ENCODE assay signal across 8 cellular contexts in the genomic region with DNA sequence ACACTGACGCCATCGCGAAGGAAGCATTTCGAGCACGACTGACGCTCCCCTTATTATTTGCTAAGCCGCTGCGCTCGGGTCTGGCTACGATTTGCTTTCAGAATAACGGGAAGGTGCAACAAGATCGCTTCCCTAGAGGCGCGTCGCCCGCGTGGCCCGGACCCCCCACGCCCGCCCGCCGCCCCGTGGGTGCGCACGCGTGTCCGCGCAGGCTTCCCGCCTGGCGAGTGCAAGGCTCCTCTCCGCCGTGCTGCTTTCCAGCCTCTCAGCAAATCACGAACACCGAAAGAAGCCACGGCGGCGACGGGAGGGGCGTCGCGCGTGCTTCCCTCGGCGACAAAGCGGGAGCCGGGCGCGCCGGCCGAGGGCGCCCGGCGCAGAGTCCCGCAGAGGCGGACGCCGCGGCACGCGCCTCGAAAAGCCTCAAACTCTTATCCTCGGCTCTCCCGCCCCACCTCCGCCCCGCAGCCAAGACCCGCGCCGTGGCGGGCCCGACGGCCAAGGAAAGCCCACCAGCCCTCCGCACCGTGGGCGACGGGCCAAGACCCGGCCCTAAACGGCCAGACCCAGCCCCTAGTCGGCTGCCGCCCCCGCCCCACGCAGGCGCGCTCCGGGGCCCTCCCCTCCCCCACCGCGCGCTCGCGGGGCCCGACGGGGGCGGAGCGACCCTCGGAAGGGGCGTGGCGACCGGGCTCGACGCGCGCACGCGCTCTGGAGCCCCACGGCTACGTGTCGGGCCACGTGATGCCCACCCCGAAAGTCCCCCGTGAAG. TPM values are rescaled to one million over a fixed set of nuclear protein-coding genes. Genes with fewer than 3 reads are reported as not detected.
DNase-seq lines count a peak whose midpoint lies in the region; ATAC-seq and TF ChIP-seq lines count a peak whose summit lies in the region.

No MANE protein-coding gene starts in this region.

- ATAC-seq in HG03439 (IDR thresholded peaks at IDR 0.05; ENCODE audit: unreplicated experiment), result peak; percentile 61
- peak; percentile 93 for ATAC-seq in esophagus mucosa

- H3K79me2 ChIP-seq in OCI-LY3 (ENCODE audit: low read length), result peaks cover 43% of the 10 kb centered on the region

- H3K4me1 Mint-ChIP-seq in CD4-positive, alpha-beta memory T cell, result peaks cover 13 to 40% (median 26%) of the 10 kb centered on the region in 4 donors

- TF ChIP-seq CTCF in OCI-LY3 (IDR thresholded peaks at IDR 0.05; ENCODE audit: low read depth, low read length), result no peak

- peak overlapping the region; percentile 81 for H3K27ac ChIP-seq in CD4-positive, alpha-beta memory T cell (ENCODE audit: low read depth, low read length)
- H3K27ac ChIP-seq in OCI-LY3 (ENCODE audit: low read length), result peak overlapping the region; percentile 90
- peak overlapping the region; percentile 91 for H3K27ac ChIP-seq in muscle layer of colon (ENCODE audit: low read depth, low read length)

- H3K4me3 Mint-ChIP-seq in CD4-positive, alpha-beta memory T cell, result peak overlapping the region; percentile 83 to 94 (median 90)

- H3K36me3 ChIP-seq in CD4-positive, alpha-beta memory T cell (ENCODE audit: insufficient read depth, low read length), result no peaks in the 10 kb centered on the region
- H3K36me3 ChIP-seq in OCI-LY3 (replicated peaks; ENCODE audit: low read depth, low read length) (no peaks in the 10 kb centered on the region), muscle layer of colon (ENCODE audit: insufficient read depth, low read length) (no peaks in the 10 kb centered on the region)

- H3K27me3 Mint-ChIP-seq in CD4-positive, alpha-beta memory T cell, result peaks cover 0 to 2% of the 10 kb centered on the region in 2 donors

- DNase-seq in CD4-positive, alpha-beta memory T cell, result peak; percentile 93 to 96 (median 95)
- peak; percentile 86 for DNase-seq in GM19240 (ENCODE audit: insufficient read length, low spot score)
- DNase-seq in activated T-cell treated with anti-CD3 and anti-CD28 coated beads, Interleukin-2, amount 50 U/mL, for 48 hours, result peak; percentile 90 to 93
- peak; percentile 90 for DNase-seq in stimulated activated CD8-positive, alpha-beta memory T cell treated with anti-CD3 and anti-CD28 coated beads, Interleukin-4, amount 100 ng/mL, for 48 hours

- peak overlapping the region; percentile 23; the same call in 1 of the 2 replicates for H2AFZ ChIP-seq in OCI-LY3 (ENCODE audit: low read depth, low read length)

- H4K20me1 ChIP-seq in OCI-LY3 (ENCODE audit: insufficient read depth, low read length), result peaks cover 22% of the 10 kb centered on the region

- peak overlapping the region; percentile 73 for H3K9ac ChIP-seq in OCI-LY3 (ENCODE audit: low read length)
- peak overlapping the region; percentile 26 for H3K9ac ChIP-seq in muscle layer of colon (ENCODE audit: low read length)

- H3K4me3 ChIP-seq in CD4-positive, alpha-beta memory T cell (ENCODE audit: low read length in 2 of 2), result peak overlapping the region; percentile 58 to 77
- peak overlapping the region; percentile 87 for H3K4me3 ChIP-seq in OCI-LY3 (ENCODE audit: low read length)
- H3K4me3 ChIP-seq in muscle layer of colon (ENCODE audit: low read depth in 1 of 2, low read length in 2 of 2), result peak overlapping the region; percentile 55 to 67

- POLR2A ChIA-PET in CD4-positive, alpha-beta memory T cell (lab: Charles Lee; ENCODE audit: partially characterized antibody), result no interaction called here

- peak overlapping the region; percentile 87 to 97 (median 95) for H3K27ac Mint-ChIP-seq in CD4-positive, alpha-beta memory T cell

- H3K4me2 ChIP-seq in OCI-LY3 (ENCODE audit: low read length), result peak overlapping the region; percentile 89

- CTCF ChIA-PET in CD4-positive, alpha-beta memory T cell (lab: Charles Lee; ENCODE audit: partially characterized antibody), result no interaction called here

- intact Hi-C loops in CD4-positive, alpha-beta memory T cell (cut with micrococcal nuclease), result loop anchor here (1.0 to 5.0 kb wide), 2 partner anchors 241 to 686 kb away; a partner anchor contains a TSS

- H3K27me3 ChIP-seq in CD4-positive, alpha-beta memory T cell (ENCODE audit: insufficient read depth, low read length), result no peaks in the 10 kb centered on the region
- H3K27me3 ChIP-seq in OCI-LY3 (ENCODE audit: low read depth, low read length) (no peaks in the 10 kb centered on the region), muscle layer of colon (ENCODE audit: control insufficient read depth in 1 of 2, insufficient read depth in 2 of 2, low read length in 2 of 2) (no peaks in the 10 kb centered on the region)

- H3K9me3 Mint-ChIP-seq in CD4-positive, alpha-beta memory T cell, result no peaks in the 10 kb centered on the region

- H3K36me3 Mint-ChIP-seq in CD4-positive, alpha-beta memory T cell, result peaks cover 0 to 11% of the 10 kb centered on the region in 2 donors

- peaks cover 27% of the 10 kb centered on the region for H3K4me1 ChIP-seq in CD4-positive, alpha-beta memory T cell (ENCODE audit: insufficient read depth, low read length)
- H3K4me1 ChIP-seq in OCI-LY3 (ENCODE audit: low read length) (peaks cover 21% of the 10 kb centered on the region), muscle layer of colon (ENCODE audit: insufficient read depth, low read length) (peaks cover 18% of the 10 kb centered on the region)

- H3K9me3 ChIP-seq in CD4-positive, alpha-beta memory T cell (ENCODE audit: control insufficient read depth in 1 of 2, low read length in 2 of 2), result no peaks in the 10 kb centered on the region
- no peaks in the 10 kb centered on the region for H3K9me3 ChIP-seq in OCI-LY3 (ENCODE audit: insufficient read depth, low read length)
- no peaks in the 10 kb centered on the region for H3K9me3 ChIP-seq in muscle layer of colon (ENCODE audit: low read length)

RNA-seq across cellular contexts. Expression of a gene that starts 1.0 kb away (rescaled TPM):
- total RNA-seq in CD4-positive, alpha-beta memory T cell, result 10 to 100 TPM; 64.1 to 66.4 TPM
- 10 to 100 TPM in 1 of 2 donors, 1 to 10 TPM in 1; 7.7 to 28.4 TPM for polyA plus RNA-seq in CD4-positive, alpha-beta memory T cell
- total RNA-seq in esophagus mucosa, result 39.6 TPM

Comparison
In these comparisons a context has a peak if more than half of its experiments do, and no peak if none do; other contexts are left out.
1. Peak in every context shown above with its lines: DNase-seq, ATAC-seq, H3K4me3 ChIP-seq and H3K27ac ChIP-seq.